ENCODE assay signal across 14 cellular contexts in the genomic region with DNA sequence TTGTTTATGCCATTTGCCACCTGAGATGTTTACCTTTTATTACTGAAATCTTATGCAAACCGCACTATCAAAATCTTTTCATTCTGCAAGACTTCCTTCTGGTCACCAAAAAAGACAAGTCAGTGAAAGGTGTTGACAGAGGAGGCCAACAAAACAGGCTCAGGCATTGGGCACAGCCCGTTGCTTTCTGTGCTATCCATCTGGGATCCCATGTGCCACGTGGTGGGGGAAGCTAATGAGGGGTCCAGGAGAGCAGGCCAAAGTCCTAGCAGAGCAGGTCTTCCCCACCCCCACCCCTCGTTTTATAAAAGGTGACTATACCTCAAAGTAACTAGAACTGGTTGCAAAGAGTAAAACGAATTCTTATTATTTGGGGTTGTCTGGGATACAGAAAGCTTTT. TPM values are rescaled to one million over a fixed set of nuclear protein-coding genes. Genes with fewer than 3 reads are reported as not detected.
A peak's percentile ranks its signal among the peaks of the same experiment; 100 is the strongest.
DNase-seq lines count a peak whose midpoint lies in the region; ATAC-seq, FAIRE-seq and TF ChIP-seq lines count a peak whose summit lies in the region.
"Had no signal": no experiment of that assay in that cellular context is flagged by ENCODE, and none has a peak within 500 bp of the region (broad histone marks: within the 10 kb centered on the region; RNA-seq: fewer than 3 reads in every experiment).

No MANE protein-coding gene starts in this region.

- no peak for ATAC-seq in GM21529 (IDR thresholded peaks at IDR 0.05; ENCODE audit: unreplicated experiment)
- ATAC-seq in GM18873 (IDR thresholded peaks at IDR 0.05; ENCODE audit: low FRiP score, unreplicated experiment) = no peak
- ATAC-seq: stimulated activated effector memory CD8-positive, alpha-beta T cell treated with anti-CD3 and anti-CD28 coated beads, Interleukin-12 subunit alpha, Interleukin-12 subunit beta, amount 100 ng/mL, for 72 hours had no signal

- peaks cover 29% of the 10 kb centered on the region for H3K27me3 Mint-ChIP-seq in nephron (ENCODE audit: low read depth)

- no peaks in the 10 kb centered on the region for H3K9me3 ChIP-seq in MG63

- H3K36me3 Mint-ChIP-seq in nephron (ENCODE audit: low read depth) = no peaks in the 10 kb centered on the region
- H3K36me3 Mint-ChIP-seq: stimulated activated effector memory CD8-positive, alpha-beta T cell treated with anti-CD3 and anti-CD28 coated beads, Interleukin-12 subunit alpha, Interleukin-12 subunit beta, amount 100 ng/mL, for 72 hours had no signal

- H3K4me3 ChIP-seq in BJ (ENCODE audit: low read depth, low read length) (peak overlapping the region; percentile 94), MG63 (peak overlapping the region; percentile 75), bronchial epithelial cell (ENCODE audit: low read depth, low read length) (peak overlapping the region; percentile 79)

- H3K27ac Mint-ChIP-seq in nephron = no peak overlapping the region
- H3K27ac Mint-ChIP-seq: stimulated activated effector memory CD8-positive, alpha-beta T cell treated with anti-CD3 and anti-CD28 coated beads, Interleukin-12 subunit alpha, Interleukin-12 subunit beta, amount 100 ng/mL, for 72 hours had no signal

- H3K4me3 Mint-ChIP-seq in nephron = peak overlapping the region in 2 of 3 experiments; percentile 33 to 38

- no peak for FAIRE-seq in bronchial epithelial cell (lab: Jason Lieb, UNC)
- FAIRE-seq: G401.6, small intestine had no signal

- H3K4me1 Mint-ChIP-seq in nephron = peaks cover 8% of the 10 kb centered on the region

- no peaks in the 10 kb centered on the region for H3K27me3 ChIP-seq in BJ (ENCODE audit: control insufficient read depth, insufficient read depth, low read length)
- H3K27me3 ChIP-seq in MG63 = no peaks in the 10 kb centered on the region
- H3K27me3 ChIP-seq in bronchial epithelial cell (ENCODE audit: control insufficient read depth, insufficient read depth, low read length) = peaks cover 1% of the 10 kb centered on the region

- peaks cover 8% of the 10 kb centered on the region for H3K9me3 Mint-ChIP-seq in nephron

- DNase-seq in BJ (ENCODE audit: low read depth) (no peak), MG63 (peak; percentile 14), bronchial epithelial cell (ENCODE audit: low read depth) (no peak), kidney glomerular epithelial cell (lab: John Stamatoyannopoulos, UW) (no peak)
- DNase-seq in activated CD4-positive, alpha-beta T cell treated with anti-CD3 and anti-CD28 coated beads, Interleukin-2, amount 50 U/mL, for 48 hours = no peak
- DNase-seq: effector CD4-positive, alpha-beta T cell; NCI-H774; small intestine; T-helper 9 cell had no signal

- H3K36me3 ChIP-seq in BJ (ENCODE audit: control insufficient read depth, insufficient read depth, low read length) (no peaks in the 10 kb centered on the region), MG63 (peaks cover 8% of the 10 kb centered on the region), bronchial epithelial cell (ENCODE audit: control insufficient read depth, insufficient read depth, low read length) (no peaks in the 10 kb centered on the region)

- CTCF ChIA-PET in BJ (lab: Yijun Ruan, JAX) = interaction anchor here (1.4 kb wide), 1 partner anchor 30 kb away, joined by 4 read pairs; no protein-coding TSS in a partner anchor

- POLR2A ChIA-PET in BJ (lab: Charles Lee) = interaction anchor here (0.6 kb wide), 1 partner anchor 1118 kb away, joined by 3 read pairs; no protein-coding TSS in a partner anchor

- no peak for TF ChIP-seq CTCF in BJ (IDR thresholded peaks at IDR 0.05; ENCODE audit: insufficient read depth, low read depth, low read length)
- TF ChIP-seq CTCF in bronchial epithelial cell (IDR thresholded peaks at IDR 0.05; ENCODE audit: insufficient read depth, low read length, severe bottlenecking) = no peak
- no peak for TF ChIP-seq CTCF in nephron (IDR thresholded peaks at IDR 0.05; ENCODE audit: unreplicated experiment in 3 of 3)

RNA-seq across cellular contexts. Expression of a gene that starts 1.2 kb away (rescaled TPM):
- polyA plus RNA-seq in BJ (2011; rRNA removed) = 76.1 and 129 TPM in 2 replicates
- 63.1 and 65.4 TPM in 2 replicates for polyA minus RNA-seq in BJ (2011; rRNA and poly(A)+ RNA removed)
- 10.5 and 11.2 TPM in 2 replicates for total RNA-seq in MG63 (2014; rRNA removed; shearing (Covaris generic); ENCODE audit: low replicate concordance)
- 34.2 and 35.7 TPM in 2 replicates for total RNA-seq in bronchial epithelial cell

RNA-seq across cellular contexts. Expression of a gene that starts 24.5 kb away (rescaled TPM):
- polyA plus RNA-seq in BJ (2011; rRNA removed) = 17.7 and 36.4 TPM in 2 replicates
- 31.1 and 31.7 TPM in 2 replicates for polyA minus RNA-seq in BJ (2011; rRNA and poly(A)+ RNA removed)
- total RNA-seq in MG63 (2014; rRNA removed; shearing (Covaris generic); ENCODE audit: low replicate concordance) = 28.3 and 33.1 TPM in 2 replicates
- 52.5 and 60.8 TPM in 2 replicates for total RNA-seq in bronchial epithelial cell
